ENCODE assay signal across 23 cellular contexts in genomic region chr22:38795569-38795968, GRCh38. TPM values are rescaled to one million over a fixed set of nuclear protein-coding genes. Genes with fewer than 3 reads are reported as not detected.
A peak's percentile ranks its signal among the peaks of the same experiment; 100 is the strongest.
DNase-seq lines count a peak whose midpoint lies in the region; ATAC-seq, FAIRE-seq and TF ChIP-seq lines count a peak whose summit lies in the region.
"Had no signal": no experiment of that assay in that cellular context is flagged by ENCODE, and none has a peak within 500 bp of the region (broad histone marks: within the 10 kb centered on the region; RNA-seq: fewer than 3 reads in every experiment).

No MANE protein-coding gene starts in this region.

- H3K36me3 ChIP-seq in DND-41 (ENCODE audit: insufficient read depth, low read length): no peaks in the 10 kb centered on the region; the same call in 1 of the 2 replicates
- H3K36me3 ChIP-seq in H1 (ENCODE audit: control insufficient read depth in 2 of 4, insufficient read depth in 4 of 4, low read length in 3 of 4): no peaks in the 10 kb centered on the region
- peaks cover 0 to 3% (median 0%) of the 10 kb centered on the region in 4 donors for H3K36me3 ChIP-seq in sigmoid colon
- H3K36me3 ChIP-seq in esophagus squamous epithelium: peaks cover 0 to 3% (median 0%) of the 10 kb centered on the region in 3 donors
- H3K36me3 ChIP-seq: MG63 had no signal

- H2AFZ ChIP-seq in DND-41 (ENCODE audit: low read depth, low read length) (0 out of 2 replicates have a peak overlapping the region, but pooled peaks have one; percentile 90), H1 (ENCODE audit: low read length) (no peak overlapping the region)

- FAIRE-seq in H1 (lab: Jason Lieb, UNC): no peak
- FAIRE-seq: GM19239, H54, HepG2, K562 had no signal

- H2BK120ac ChIP-seq in H1 (replicated peaks; ENCODE audit: low read depth, low read length): no peak overlapping the region

- 82% methylated on average over 4 of the region's 4 CpGs; no CpG with 5 or more reads in 1 of the 2 experiments for WGBS in H1 (ENCODE audit: extremely low coverage in 1 of 2, insufficient coverage in 1 of 2, insufficient read length in 1 of 2, insufficient replicate concordance in 2 of 2, low coverage in 1 of 2, low lambda C conversion rate in 2 of 2, missing lambda C conversion rate in 1 of 2), 2 experiments
- WGBS in sigmoid colon, 2 donors: 66 to 74% methylated on average over 4 of the region's 4 CpGs
- 68 to 71% methylated on average over 4 of the region's 4 CpGs for WGBS in esophagus squamous epithelium, 2 donors

- no peaks in the 10 kb centered on the region for H3K9me3 Mint-ChIP-seq in activated CD4-positive, alpha-beta T cell treated with anti-CD3 and anti-CD28 coated beads for 36 hours (ENCODE audit: low read depth)
- H3K9me3 Mint-ChIP-seq: HFFc6 had no signal

- no peak overlapping the region for H4K91ac ChIP-seq in H1 (replicated peaks; ENCODE audit: insufficient read length, low read length)

- no peak overlapping the region for H3K56ac ChIP-seq in H1 (replicated peaks; ENCODE audit: insufficient read length, low read depth, low read length)

- H3K9ac ChIP-seq in DND-41 (ENCODE audit: low read depth, low read length) (no peak overlapping the region), H1 (replicated peaks in 1 of 4; ENCODE audit: extremely low read depth in 1 of 4, low read depth in 3 of 4, low read length in 3 of 4) (no peak overlapping the region)

- no peaks in the 10 kb centered on the region for H4K20me1 ChIP-seq in DND-41 (ENCODE audit: insufficient read depth, low read length)
- no peaks in the 10 kb centered on the region for H4K20me1 ChIP-seq in H1 (replicated peaks in 1 of 2; ENCODE audit: control insufficient read depth in 1 of 2, insufficient read depth in 2 of 2, low read length in 2 of 2)

- 0 out of 2 replicates have a peak overlapping the region, but pooled peaks have one; percentile 27 for H2BK12ac ChIP-seq in H1 (ENCODE audit: low read depth, low read length)

- no peak for DNase-seq in activated CD4-positive, alpha-beta T cell treated with anti-CD3 and anti-CD28 coated beads for 36 hours
- DNase-seq in activated CD4-positive, alpha-beta T cell treated with anti-CD3 and anti-CD28 coated beads, Interleukin-2, amount 50 U/mL, for 4 hours: no peak
- DNase-seq in DND-41 (no peak), H1 (ENCODE audit: low read depth in 1 of 2, low spot score in 2 of 2) (no peak), sigmoid colon (peak; percentile 24), esophagus squamous epithelium (lab: John Stamatoyannopoulos, UW) (no peak), DMS53 treated with DMSO at 0.1 percent for 48 hours (lab: John Stamatoyannopoulos, UW; ENCODE audit: unreplicated experiment) (no peak)
- DNase-seq: DMS53, HFFc6, MG63, NCI-H1417, NCI-H1694 treated with DMSO at 0.1 percent for 48 hours, NCI-H2081 treated with DMSO at 0.1 percent for 48 hours, NCI-H2171 treated with DMSO at 0.1 percent for 48 hours, NCI-H524 treated with DMSO at 0.1 percent for 48 hours, NCI-H82, SIG-M5 had no signal

- H3K23me2 ChIP-seq in H1 (ENCODE audit: low read depth, low read length): peaks cover 5% of the 10 kb centered on the region

- H3K27me3 Mint-ChIP-seq in activated CD4-positive, alpha-beta T cell treated with anti-CD3 and anti-CD28 coated beads for 36 hours: no peaks in the 10 kb centered on the region

- no peak overlapping the region for H4K5ac ChIP-seq in H1 (ENCODE audit: insufficient read length, low read depth, low read length)

- no peak overlapping the region for H3K18ac ChIP-seq in H1 (ENCODE audit: extremely low read depth, low read length)

- TF ChIP-seq EP300 in H1 (IDR thresholded peaks at IDR 0.05; ENCODE audit: borderline replicate concordance in 1 of 2, low read depth in 2 of 2, low read length in 2 of 2) (no peak), sigmoid colon (IDR thresholded peaks at IDR 0.05) (no peak)

- H3K4me1 Mint-ChIP-seq in activated CD4-positive, alpha-beta T cell treated with anti-CD3 and anti-CD28 coated beads for 36 hours: peaks cover 27% of the 10 kb centered on the region

- H3K14ac ChIP-seq in H1 (ENCODE audit: insufficient read length): no peak overlapping the region

- H3K79me2 ChIP-seq in DND-41 (ENCODE audit: insufficient read depth, low read length): peaks cover 9% of the 10 kb centered on the region
- no peaks in the 10 kb centered on the region for H3K79me2 ChIP-seq in H1 (ENCODE audit: control insufficient read depth in 1 of 2, insufficient read depth in 2 of 2, low read length in 2 of 2)

- CTCF ChIA-PET in activated CD4-positive, alpha-beta T cell treated with anti-CD3 and anti-CD28 coated beads for 36 hours (lab: Charles Lee): no interaction called here
- CTCF ChIA-PET in H1 (lab: Charles Lee; ENCODE audit: partially characterized antibody): no interaction called here

- intact Hi-C loops in activated CD4-positive, alpha-beta T cell treated with anti-CD3 and anti-CD28 coated beads for 36 hours (cut with DNase I, micrococcal nuclease): no loop called here
- intact Hi-C loops in sigmoid colon (cut with DNase I) (no loop called here), esophagus squamous epithelium (cut with DNase I) (no loop called here)

- no peak overlapping the region for H2BK20ac ChIP-seq in H1 (ENCODE audit: low read length)

- no peak overlapping the region for H3K4me3 Mint-ChIP-seq in activated CD4-positive, alpha-beta T cell treated with anti-CD3 and anti-CD28 coated beads for 36 hours
- H3K4me3 Mint-ChIP-seq: HFFc6 had no signal

- H3K4me1 ChIP-seq in DND-41 (ENCODE audit: insufficient read depth, low read length) (peaks cover 21% of the 10 kb centered on the region), H1 (replicated peaks in 1 of 4; ENCODE audit: control insufficient read depth in 3 of 4, insufficient read depth in 4 of 4, low read length in 3 of 4) (peaks cover 0 to 4% (median 0%) of the 10 kb centered on the region in 4 experiments; a peak in 1 of 7 replicates), sigmoid colon (peaks cover 0 to 12% (median 9%) of the 10 kb centered on the region in 4 donors), esophagus squamous epithelium (peaks cover 0 to 18% (median 10%) of the 10 kb centered on the region in 3 donors)

- H3K4me2 ChIP-seq in DND-41 (ENCODE audit: insufficient read depth, low read length) (no peak overlapping the region), H1 (ENCODE audit: insufficient read depth in 1 of 2, low read depth in 2 of 2, low read length in 2 of 2) (no peak overlapping the region)

- no peaks in the 10 kb centered on the region for H3K9me3 ChIP-seq in DND-41 (ENCODE audit: insufficient read depth, low read length, severe bottlenecking)
- H3K9me3 ChIP-seq in H1 (ENCODE audit: insufficient read depth in 2 of 2, low read depth in 1 of 2, low read length in 1 of 2): peaks cover 0 to 2% of the 10 kb centered on the region in 2 experiments; a peak in 1 of 4 replicates
- H3K9me3 ChIP-seq in sigmoid colon: no peaks in the 10 kb centered on the region
- H3K9me3 ChIP-seq in esophagus squamous epithelium: no peaks in the 10 kb centered on the region
- H3K9me3 ChIP-seq: MG63 had no signal

- H3K79me1 ChIP-seq in H1 (ENCODE audit: low read depth, low read length): no peaks in the 10 kb centered on the region

- no peak for TF ChIP-seq RAD21 in H1 (IDR thresholded peaks at IDR 0.05 in 1 of 2, conservative IDR thresholded peaks at IDR 0.05 in 1 of 2; ENCODE audit: low read depth in 2 of 2, low read length in 2 of 2)

- 0 out of 2 replicates have a peak overlapping the region, but pooled peaks have one; percentile 18 for H2BK15ac ChIP-seq in H1 (ENCODE audit: low read length)

- no peak overlapping the region for H3K4ac ChIP-seq in H1 (replicated peaks; ENCODE audit: insufficient read length, low read depth, low read length)

- no peak overlapping the region for H2BK5ac ChIP-seq in H1 (ENCODE audit: low read depth, low read length)

- H3K36me3 Mint-ChIP-seq in activated CD4-positive, alpha-beta T cell treated with anti-CD3 and anti-CD28 coated beads for 36 hours (ENCODE audit: low read depth): no peaks in the 10 kb centered on the region

- POLR2A ChIA-PET in activated CD4-positive, alpha-beta T cell treated with anti-CD3 and anti-CD28 coated beads for 36 hours (lab: Charles Lee): no interaction called here
- POLR2A ChIA-PET in H1 (lab: Charles Lee; ENCODE audit: partially characterized antibody): no interaction called here

- H3K27me3 ChIP-seq in DND-41 (ENCODE audit: insufficient read depth, low read length, poor library complexity): no peaks in the 10 kb centered on the region
- peaks cover 0 to 12% (median 5%) of the 10 kb centered on the region in 4 experiments; a peak in 4 of 7 replicates for H3K27me3 ChIP-seq in H1 (replicated peaks in 1 of 4; ENCODE audit: control insufficient read depth in 3 of 4, extremely low read depth in 1 of 4, insufficient read depth in 3 of 4, low read length in 3 of 4)
- no peaks in the 10 kb centered on the region for H3K27me3 ChIP-seq in sigmoid colon
- peaks cover 0 to 33% (median 0%) of the 10 kb centered on the region in 4 donors for H3K27me3 ChIP-seq in esophagus squamous epithelium
- H3K27me3 ChIP-seq: MG63 had no signal

- no peak for TF ChIP-seq CTCF in DND-41 (IDR thresholded peaks at IDR 0.05; ENCODE audit: borderline replicate concordance, extremely low read depth, low read length, poor library complexity, severe bottlenecking)
- no peak for TF ChIP-seq CTCF in H1 (IDR thresholded peaks at IDR 0.05; ENCODE audit: control extremely low read depth in 1 of 3, insufficient read depth in 1 of 3, low read depth in 1 of 3, low read length in 3 of 3)
- no peak for TF ChIP-seq CTCF in sigmoid colon (IDR thresholded peaks at IDR 0.05)
- no peak for TF ChIP-seq CTCF in esophagus squamous epithelium (IDR thresholded peaks at IDR 0.05)

- H3K27ac Mint-ChIP-seq in activated CD4-positive, alpha-beta T cell treated with anti-CD3 and anti-CD28 coated beads for 36 hours: peak overlapping the region; percentile 3
- H3K27ac Mint-ChIP-seq: HFFc6 had no signal

- H4K8ac ChIP-seq in H1 (ENCODE audit: extremely low read depth, insufficient read depth, low read length): no peak overlapping the region

- H3K4me3 ChIP-seq in DND-41 (ENCODE audit: low read depth in 1 of 2, low read length in 2 of 2) (no peak overlapping the region), H1 (ENCODE audit: extremely low read depth in 1 of 4, insufficient read depth in 2 of 4, low read depth in 3 of 4, low read length in 4 of 4) (no peak overlapping the region), sigmoid colon (no peak overlapping the region), esophagus squamous epithelium (no peak overlapping the region)
- H3K4me3 ChIP-seq: K562, MG63 had no signal

- H3K23ac ChIP-seq in H1 (ENCODE audit: insufficient read length): no peak overlapping the region

- H2AK5ac ChIP-seq in H1 (ENCODE audit: low read depth, low read length): no peak overlapping the region

- TF ChIP-seq POLR2A in H1 (IDR thresholded peaks at IDR 0.05; ENCODE audit: control extremely low read depth in 1 of 2, low read depth in 2 of 2, low read length in 2 of 2) (no peak), sigmoid colon (IDR thresholded peaks at IDR 0.05) (no peak), esophagus squamous epithelium (IDR thresholded peaks at IDR 0.05) (no peak)

- no peak overlapping the region for H3K27ac ChIP-seq in DND-41 (ENCODE audit: low read length)
- no peak overlapping the region for H3K27ac ChIP-seq in H1 (ENCODE audit: low read depth, low read length)
- no peak overlapping the region for H3K27ac ChIP-seq in sigmoid colon
- H3K27ac ChIP-seq in esophagus squamous epithelium: no peak overlapping the region
- H3K27ac ChIP-seq: C4-2B had no signal

- no peak for ATAC-seq in activated CD4-positive, alpha-beta T cell treated with anti-CD3 and anti-CD28 coated beads for 36 hours
- ATAC-seq in DND-41 (ENCODE audit: insufficient read depth, low read depth): no peak
- ATAC-seq: HepG2, K562, Panc1 had no signal

RNA-seq across cellular contexts. Expression of gene DNAL4, which starts 1.6 kb away (rescaled TPM):
- total RNA-seq in activated CD4-positive, alpha-beta T cell treated with anti-CD3 and anti-CD28 coated beads for 36 hours: 1 to 10 TPM; 7.4 to 8.0 TPM
- 7.8 and 8.8 TPM in 2 replicates for total RNA-seq in H1 (2021; fragmentation: NEBNext Ultra II Directional; extraction: Animal tissue kit (Norgen Biotek cat#: 25700))
- polyA plus RNA-seq in H1 (2011; rRNA removed) (14.0 and 23.4 TPM in 2 replicates), sigmoid colon (10 to 100 TPM; 18.7 to 25.8 (median 23.8) TPM)
- polyA plus RNA-seq in H1 (2011; cell fraction: cytosol; rRNA removed): 17.7 TPM
- polyA plus RNA-seq in H1 (2011; cell fraction: nucleus; rRNA removed): 17.5 TPM
- 7.9 to 11.2 TPM (median 10.6 TPM) in 4 replicates for polyA plus RNA-seq in H1 (2012, experiment 1 of 2)
- polyA plus RNA-seq in H1 (2012, experiment 2 of 2): 12.6 TPM
- polyA plus RNA-seq in H1 (2013, experiment 1 of 2): 7.5 TPM
- 8.2 TPM for polyA plus RNA-seq in H1 (2013, experiment 2 of 2)
- 6.9 and 7.1 TPM in 2 replicates for polyA minus RNA-seq in H1 (2011; rRNA and poly(A)+ RNA removed)
- 5.4 TPM for polyA minus RNA-seq in H1 (2011; cell fraction: cytosol; rRNA and poly(A)+ RNA removed)
- 2.5 TPM for polyA minus RNA-seq in H1 (2011; cell fraction: nucleus; rRNA and poly(A)+ RNA removed)
- total RNA-seq in sigmoid colon (10 to 100 TPM in 3 of 4 donors, 1 to 10 TPM in 1; 7.9 to 15.0 (median 11.5) TPM), esophagus squamous epithelium (10 to 100 TPM in 3 of 4 donors, 1 to 10 TPM in 1; 7.3 to 15.5 (median 13.7) TPM)

RNA-seq across cellular contexts. Expression of gene SUN2, which starts 39.8 kb away (rescaled TPM):
- 100 to 1,000 TPM in 1 of 2 experiments, 10 to 100 TPM in 1; 87.2 to 102 TPM for total RNA-seq in activated CD4-positive, alpha-beta T cell treated with anti-CD3 and anti-CD28 coated beads for 36 hours
- total RNA-seq in H1 (2021; fragmentation: NEBNext Ultra II Directional; extraction: Animal tissue kit (Norgen Biotek cat#: 25700)): 10.5 and 11.7 TPM in 2 replicates
- polyA plus RNA-seq in H1 (2011; rRNA removed) (5.1 and 8.3 TPM in 2 replicates), sigmoid colon (100 to 1,000 TPM in 1 of 3 donors, 10 to 100 TPM in 1, 1 to 10 TPM in 1; 9.2 to 132 (median 19.2) TPM)
- 8.5 TPM for polyA plus RNA-seq in H1 (2011; cell fraction: cytosol; rRNA removed)
- 20.5 TPM for polyA plus RNA-seq in H1 (2011; cell fraction: nucleus; rRNA removed)
- 12.3 to 22.3 TPM (median 17.1 TPM) in 4 replicates for polyA plus RNA-seq in H1 (2012, experiment 1 of 2)
- polyA plus RNA-seq in H1 (2012, experiment 2 of 2): 9.0 TPM
- polyA plus RNA-seq in H1 (2013, experiment 1 of 2): 11.5 TPM
- polyA plus RNA-seq in H1 (2013, experiment 2 of 2): 10.8 TPM
- 9.8 and 10.0 TPM in 2 replicates for polyA minus RNA-seq in H1 (2011; rRNA and poly(A)+ RNA removed)
- polyA minus RNA-seq in H1 (2011; cell fraction: cytosol; rRNA and poly(A)+ RNA removed): 13.1 TPM
- polyA minus RNA-seq in H1 (2011; cell fraction: nucleus; rRNA and poly(A)+ RNA removed): 14.1 TPM
- total RNA-seq in sigmoid colon (100 to 1,000 TPM; 255 to 319 (median 281) TPM), esophagus squamous epithelium (100 to 1,000 TPM in 3 of 4 donors, 10 to 100 TPM in 1; 94.2 to 307 (median 191) TPM)

RNA-seq across cellular contexts. Expression of gene NPTXR, which starts 48.3 kb away (rescaled TPM):
- 1 to 10 TPM; 1.3 to 1.4 TPM for total RNA-seq in activated CD4-positive, alpha-beta T cell treated with anti-CD3 and anti-CD28 coated beads for 36 hours
- total RNA-seq in H1 (2021; fragmentation: NEBNext Ultra II Directional; extraction: Animal tissue kit (Norgen Biotek cat#: 25700)): 5.8 and 6.4 TPM in 2 replicates
- polyA plus RNA-seq in H1 (2011; rRNA removed) (3.7 and 4.9 TPM in 2 replicates), sigmoid colon (1 to 10 TPM in 1 of 3 donors, under 1 TPM in 1, not detected in 1; under 0.01 to 2.9 TPM)
- 3.3 TPM for polyA plus RNA-seq in H1 (2011; cell fraction: cytosol; rRNA removed)
- 3.8 TPM for polyA plus RNA-seq in H1 (2011; cell fraction: nucleus; rRNA removed)
- 5.5 to 8.8 TPM (median 6.9 TPM) in 4 replicates for polyA plus RNA-seq in H1 (2012, experiment 1 of 2)
- polyA plus RNA-seq in H1 (2012, experiment 2 of 2): 5.3 TPM
- 5.2 TPM for polyA plus RNA-seq in H1 (2013, experiment 1 of 2)
- polyA plus RNA-seq in H1 (2013, experiment 2 of 2): 6.0 TPM
- 5.1 and 5.9 TPM in 2 replicates for polyA minus RNA-seq in H1 (2011; rRNA and poly(A)+ RNA removed)
- polyA minus RNA-seq in H1 (2011; cell fraction: cytosol; rRNA and poly(A)+ RNA removed): 8.6 TPM
- 2.4 TPM for polyA minus RNA-seq in H1 (2011; cell fraction: nucleus; rRNA and poly(A)+ RNA removed)
- total RNA-seq in sigmoid colon (10 to 100 TPM in 1 of 4 donors, 1 to 10 TPM in 3; 3.9 to 14.4 (median 5.3) TPM), esophagus squamous epithelium (1 to 10 TPM in 1 of 4 donors, under 1 TPM in 3; 0.26 to 2.3 (median 0.63) TPM)
